8 cellular contexts compared by ENCODE assay signal in the genomic region with DNA sequence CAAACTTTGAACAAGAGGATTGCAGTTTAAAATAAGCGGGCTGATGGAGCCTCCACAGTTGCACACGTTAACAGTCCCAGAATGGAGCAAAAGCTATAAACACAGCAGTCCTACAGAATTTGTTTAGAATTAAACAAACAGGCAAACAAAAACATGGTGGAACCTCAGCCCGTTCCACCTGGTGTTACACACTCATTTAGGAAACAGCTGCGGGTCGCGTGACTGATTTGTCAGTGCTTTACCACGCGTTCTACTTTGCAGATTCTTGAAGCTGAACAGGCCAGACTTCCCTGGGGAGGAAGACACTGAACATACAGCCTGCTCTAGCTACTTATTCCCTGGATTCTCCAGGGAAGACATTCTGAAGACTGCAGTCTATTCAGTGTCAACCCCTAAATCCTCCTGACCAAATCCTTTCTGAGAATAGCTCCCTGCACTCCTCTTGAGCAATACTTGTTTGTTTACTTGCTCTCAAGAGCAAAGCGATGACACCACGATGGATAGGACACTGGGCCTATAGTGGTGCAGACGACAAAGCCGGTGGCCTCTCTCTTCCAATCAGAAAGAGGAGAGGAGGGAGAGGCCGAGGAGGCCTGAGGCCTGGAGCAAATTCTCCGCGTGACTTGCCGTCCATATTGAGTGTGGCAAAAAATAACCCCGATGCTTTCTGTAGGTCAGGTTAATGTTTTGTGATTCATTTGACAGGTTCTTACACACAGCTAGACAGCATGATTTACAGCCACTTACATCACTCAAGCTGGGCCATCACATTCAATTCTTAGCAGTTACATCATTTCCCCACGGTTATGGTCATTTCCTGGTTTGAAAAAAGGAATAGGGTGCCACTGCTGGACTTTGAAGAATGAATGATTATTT. TPM values are rescaled to one million over a fixed set of nuclear protein-coding genes. Genes with fewer than 3 reads are reported as not detected.
DNase-seq lines count a peak whose midpoint lies in the region; ATAC-seq and TF ChIP-seq lines count a peak whose summit lies in the region.

No MANE protein-coding gene starts in this region.

- no peak overlapping the region for H3K23ac ChIP-seq in neuronal stem cell (ENCODE audit: low read depth, low read length, poor library complexity)

- no peak overlapping the region for H4K91ac ChIP-seq in neuronal stem cell (ENCODE audit: low read depth, low read length, poor library complexity)

- no peak for TF ChIP-seq EP300 in gastroesophageal sphincter (IDR thresholded peaks at IDR 0.05)

- H3K14ac ChIP-seq in neuronal stem cell (ENCODE audit: low read length) = no peak overlapping the region

- H3K27me3 Mint-ChIP-seq in activated naive CD4-positive, alpha-beta T cell treated with anti-CD3 and anti-CD28 coated beads, Interleukin-2, amount 10 ng/mL, durations not matched to agents 7 days and 5 days = peaks cover 4% of the 10 kb centered on the region

- H2BK5ac ChIP-seq in neuronal stem cell (ENCODE audit: low read length) = no peak overlapping the region

- CTCF ChIA-PET in activated naive CD4-positive, alpha-beta T cell treated with anti-CD3 and anti-CD28 coated beads, Interleukin-2, amount 10 ng/mL, durations not matched to agents 7 days and 5 days (lab: Charles Lee) = no interaction called here

- no peak overlapping the region for H2AK5ac ChIP-seq in neuronal stem cell (ENCODE audit: low read depth, low read length)

- 8 to 9% methylated on average over 10 to 17 of the region's 18 CpGs for WGBS in gastroesophageal sphincter (ENCODE audit: low coverage in 1 of 2), 2 donors
- no CpG with 5 or more reads among the region's 18 CpGs for WGBS in neuronal stem cell (ENCODE audit: extremely low coverage in 2 of 2, insufficient read length in 2 of 2, insufficient replicate concordance in 1 of 2), 2 donors

- peaks cover 6% of the 10 kb centered on the region for H3K36me3 Mint-ChIP-seq in activated naive CD4-positive, alpha-beta T cell treated with anti-CD3 and anti-CD28 coated beads, Interleukin-2, amount 10 ng/mL, durations not matched to agents 7 days and 5 days

- peak overlapping the region; percentile 29 for H3K4me2 ChIP-seq in neuronal stem cell (ENCODE audit: insufficient read depth, low read length, poor library complexity, severe bottlenecking)

- no peak overlapping the region for H2BK120ac ChIP-seq in neuronal stem cell (ENCODE audit: low read depth, low read length)

- TF ChIP-seq CTCF in gastroesophageal sphincter (IDR thresholded peaks at IDR 0.05) = no peak

- H2BK15ac ChIP-seq in neuronal stem cell (ENCODE audit: low read length) = no peak overlapping the region

- no peaks in the 10 kb centered on the region for H3K27me3 ChIP-seq in SJSA1 (replicated peaks)
- H3K27me3 ChIP-seq in gastroesophageal sphincter = no peaks in the 10 kb centered on the region
- no peaks in the 10 kb centered on the region for H3K27me3 ChIP-seq in neuronal stem cell (ENCODE audit: control insufficient read depth in 3 of 3, insufficient read depth in 3 of 3, low read depth in 1 of 3, low read length in 3 of 3)
- no peaks in the 10 kb centered on the region for H3K27me3 ChIP-seq in subcutaneous abdominal adipose tissue (ENCODE audit: control insufficient read depth in 5 of 5, insufficient read depth in 4 of 5, low read length in 5 of 5)

- no peaks in the 10 kb centered on the region for H3K9me3 Mint-ChIP-seq in activated naive CD4-positive, alpha-beta T cell treated with anti-CD3 and anti-CD28 coated beads, Interleukin-2, amount 10 ng/mL, durations not matched to agents 7 days and 5 days

- H3K9ac ChIP-seq in neuronal stem cell (ENCODE audit: low read depth, low read length, poor library complexity) = no peak overlapping the region
- H3K9ac ChIP-seq in subcutaneous abdominal adipose tissue (ENCODE audit: low read length in 5 of 5) = peak overlapping the region in 3 of 5 donors; percentile 28 to 63 (median 55)

- H3K4ac ChIP-seq in neuronal stem cell (ENCODE audit: low read length) = no peak overlapping the region

- H3K9me3 ChIP-seq in SJSA1 (replicated peaks) (no peaks in the 10 kb centered on the region; the same call in 1 of the 2 replicates), gastroesophageal sphincter (no peaks in the 10 kb centered on the region), neuronal stem cell (replicated peaks in 1 of 2; ENCODE audit: control insufficient read depth in 2 of 2, insufficient read depth in 1 of 2, low read depth in 1 of 2, low read length in 2 of 2) (no peaks in the 10 kb centered on the region), subcutaneous abdominal adipose tissue (ENCODE audit: control insufficient read depth in 5 of 5, low read length in 5 of 5) (no peaks in the 10 kb centered on the region)

- peak overlapping the region; percentile 56 for H3K4me3 Mint-ChIP-seq in activated naive CD4-positive, alpha-beta T cell treated with anti-CD3 and anti-CD28 coated beads, Interleukin-2, amount 10 ng/mL, durations not matched to agents 7 days and 5 days

- H3K27ac ChIP-seq in SJSA1 (peak overlapping the region; percentile 60), gastroesophageal sphincter (peak overlapping the region; percentile 78 to 99 (median 95)), neuronal stem cell (replicated peaks; ENCODE audit: low read length) (peak overlapping the region; percentile 75), subcutaneous abdominal adipose tissue (ENCODE audit: low read depth, low read length) (peak overlapping the region; percentile 97)

- H3K4me1 Mint-ChIP-seq in activated naive CD4-positive, alpha-beta T cell treated with anti-CD3 and anti-CD28 coated beads, Interleukin-2, amount 10 ng/mL, durations not matched to agents 7 days and 5 days = peaks cover 55% of the 10 kb centered on the region

- H3K4me1 ChIP-seq in SJSA1 (replicated peaks) = peaks cover 32% of the 10 kb centered on the region
- H3K4me1 ChIP-seq in gastroesophageal sphincter = peaks cover 0 to 49% (median 12%) of the 10 kb centered on the region in 3 donors
- H3K4me1 ChIP-seq in neuronal stem cell (ENCODE audit: control insufficient read depth in 2 of 2, insufficient read depth in 1 of 2, low read depth in 1 of 2, low read length in 2 of 2) = peaks cover 10 to 18% of the 10 kb centered on the region in 2 donors
- peaks cover 8 to 41% (median 34%) of the 10 kb centered on the region in 5 donors for H3K4me1 ChIP-seq in subcutaneous abdominal adipose tissue (ENCODE audit: control insufficient read depth in 5 of 5, insufficient read depth in 5 of 5, low read length in 5 of 5)

- peak overlapping the region; percentile 86 for H2AFZ ChIP-seq in neuronal stem cell (ENCODE audit: low read length)

- H4K8ac ChIP-seq in neuronal stem cell (ENCODE audit: low read depth, low read length) = no peak overlapping the region

- peak; percentile 45 to 57 for TF ChIP-seq POLR2A in gastroesophageal sphincter (IDR thresholded peaks at IDR 0.05)

- no peak overlapping the region for H2BK12ac ChIP-seq in neuronal stem cell (ENCODE audit: low read length)

- peak; percentile 95 for DNase-seq in GM03348 (ENCODE audit: low spot score)
- DNase-seq in NAMALWA (ENCODE audit: low spot score) = peak; percentile 99
- DNase-seq in SJSA1 (ENCODE audit: low read depth in 1 of 2, low spot score in 2 of 2) = peak; percentile 96 to 98
- peak; percentile 94 for DNase-seq in activated naive CD4-positive, alpha-beta T cell treated with anti-CD3 and anti-CD28 coated beads, Interleukin-2, amount 10 ng/mL, durations not matched to agents 7 days and 5 days
- DNase-seq in neuronal stem cell (ENCODE audit: low spot score) = peak; percentile 86

- peak; percentile 40 for ATAC-seq in HG02571 (IDR thresholded peaks at IDR 0.05; ENCODE audit: unreplicated experiment)
- ATAC-seq in gastroesophageal sphincter = peak; percentile 84

- H3K27ac Mint-ChIP-seq in activated naive CD4-positive, alpha-beta T cell treated with anti-CD3 and anti-CD28 coated beads, Interleukin-2, amount 10 ng/mL, durations not matched to agents 7 days and 5 days = peak overlapping the region; percentile 99

- H3K36me3 ChIP-seq in SJSA1 (peaks cover 10% of the 10 kb centered on the region), gastroesophageal sphincter (no peaks in the 10 kb centered on the region), neuronal stem cell (replicated peaks in 1 of 2; ENCODE audit: control insufficient read depth in 2 of 2, insufficient read depth in 2 of 2, low read length in 2 of 2) (no peaks in the 10 kb centered on the region), subcutaneous abdominal adipose tissue (ENCODE audit: control insufficient read depth in 5 of 5, insufficient read depth in 5 of 5, low read length in 5 of 5) (no peaks in the 10 kb centered on the region)

- no peak overlapping the region for H3K18ac ChIP-seq in neuronal stem cell (ENCODE audit: low read length)

- H3K79me1 ChIP-seq in neuronal stem cell (ENCODE audit: low read depth, low read length) = peaks cover 4% of the 10 kb centered on the region

- H3K4me3 ChIP-seq in SJSA1 (no peak overlapping the region), gastroesophageal sphincter (peak overlapping the region in 1 of 2 donors; percentile 21), neuronal stem cell (ENCODE audit: low read length in 2 of 2) (peak overlapping the region in 1 of 2 donors; percentile 42), subcutaneous abdominal adipose tissue (ENCODE audit: low read depth in 1 of 5, low read length in 5 of 5) (peak overlapping the region; percentile 32 to 45 (median 42))

RNA-seq across cellular contexts. Expression of a gene that starts 4.0 kb away (rescaled TPM):
- 16.9 and 21.3 TPM in 2 replicates for total RNA-seq in SJSA1 (2014; rRNA removed; shearing (Covaris generic))
- 10 to 100 TPM; 53.9 to 64.8 (median 57.9) TPM for total RNA-seq in gastroesophageal sphincter
- 41.5 TPM for polyA plus RNA-seq in neuronal stem cell (2013, experiment 1 of 2)
- polyA plus RNA-seq in neuronal stem cell (2013, experiment 2 of 2) = 41.0 TPM

RNA-seq across cellular contexts. Expression of a gene that starts 4.6 kb away (rescaled TPM):
- total RNA-seq in SJSA1 (2014; rRNA removed; shearing (Covaris generic)) = 26.2 and 27.2 TPM in 2 replicates
- total RNA-seq in gastroesophageal sphincter = 100 to 1,000 TPM in 1 of 4 donors, 10 to 100 TPM in 3; 69.2 to 141 (median 85.1) TPM
- 9.0 TPM for polyA plus RNA-seq in neuronal stem cell (2013, experiment 1 of 2)
- polyA plus RNA-seq in neuronal stem cell (2013, experiment 2 of 2) = 8.4 TPM
